8 cellular contexts compared by ENCODE assay signal in genomic region chr11:65503606-65503922, GRCh38. TPM values are rescaled to one million over a fixed set of nuclear protein-coding genes. Genes with fewer than 3 reads are reported as not detected.
DNase-seq lines count a peak whose midpoint lies in the region; ATAC-seq, FAIRE-seq and TF ChIP-seq lines count a peak whose summit lies in the region.

No MANE protein-coding gene starts in this region.

- peaks cover 6 to 10% of the 10 kb centered on the region in 2 donors for H3K4me1 ChIP-seq in kidney (ENCODE audit: control insufficient read depth in 1 of 2, insufficient read depth in 1 of 2, low read depth in 1 of 2, low read length in 2 of 2)

- H3K36me3 Mint-ChIP-seq in activated T-helper 2 cell treated with anti-CD3 and anti-CD28 coated beads, Interferon-gamma antibody, Interleukin-2, Interleukin-4, amounts not matched to agents 10 μg/mL and 5 μg/mL and 100 μg/mL, durations not matched to agents 14 hours and 24 hours and 36 hours (ENCODE audit: low read depth): no peaks in the 10 kb centered on the region

- peak overlapping the region; percentile 74 for H3K27ac Mint-ChIP-seq in activated T-helper 2 cell treated with anti-CD3 and anti-CD28 coated beads, Interferon-gamma antibody, Interleukin-2, Interleukin-4, amounts not matched to agents 10 μg/mL and 5 μg/mL and 100 μg/mL, durations not matched to agents 14 hours and 24 hours and 36 hours

- DNase-seq in NCI-H2107 treated with DMSO at 0.1 percent for 48 hours (lab: John Stamatoyannopoulos, UW; ENCODE audit: unreplicated experiment) (peak; percentile 50), NCI-H2107 (lab: John Stamatoyannopoulos, UW) (no peak), kidney (no peak)
- no peak for DNase-seq in activated T-helper 2 cell treated with anti-CD3 and anti-CD28 coated beads, Interferon-gamma antibody, Interleukin-2, Interleukin-4, amounts not matched to agents 10 μg/mL and 5 μg/mL and 100 μg/mL, durations not matched to agents 14 hours and 24 hours and 36 hours (ENCODE audit: low spot score)
- DNase-seq in activated T-cell treated with anti-CD3 and anti-CD28 coated beads, Interleukin-2, amount 50 U/mL, for 48 hours: no peak

- no peaks in the 10 kb centered on the region for H3K9me3 ChIP-seq in kidney (ENCODE audit: control insufficient read depth in 1 of 2, low read length in 2 of 2)

- intact Hi-C loops in activated T-helper 2 cell treated with anti-CD3 and anti-CD28 coated beads, Interferon-gamma antibody, Interleukin-2, Interleukin-4, amounts not matched to agents 10 μg/mL and 5 μg/mL and 100 μg/mL, durations not matched to agents 14 hours and 24 hours and 36 hours (cut with micrococcal nuclease): no loop called here
- intact Hi-C loops in kidney (cut with DNase I): loop anchor here (5.0 kb wide), 1 partner anchor 76 kb away; no protein-coding TSS in a partner anchor

- H3K4me3 Mint-ChIP-seq in activated T-helper 2 cell treated with anti-CD3 and anti-CD28 coated beads, Interferon-gamma antibody, Interleukin-2, Interleukin-4, amounts not matched to agents 10 μg/mL and 5 μg/mL and 100 μg/mL, durations not matched to agents 14 hours and 24 hours and 36 hours (ENCODE audit: low read depth): no peak overlapping the region

- peak overlapping the region; percentile 100 for H3K9ac ChIP-seq in kidney (ENCODE audit: low read length in 2 of 2)

- peaks cover 38 to 66% of the 10 kb centered on the region in 2 donors for H3K36me3 ChIP-seq in kidney (ENCODE audit: control insufficient read depth in 1 of 2, insufficient read depth in 2 of 2, low read length in 2 of 2)

- no peaks in the 10 kb centered on the region for H3K9me3 Mint-ChIP-seq in activated T-helper 2 cell treated with anti-CD3 and anti-CD28 coated beads, Interferon-gamma antibody, Interleukin-2, Interleukin-4, amounts not matched to agents 10 μg/mL and 5 μg/mL and 100 μg/mL, durations not matched to agents 14 hours and 24 hours and 36 hours

- H3K4me3 ChIP-seq in kidney (ENCODE audit: low read length in 2 of 2): peak overlapping the region; percentile 93 to 97

- no peaks in the 10 kb centered on the region for H3K27me3 Mint-ChIP-seq in activated T-helper 2 cell treated with anti-CD3 and anti-CD28 coated beads, Interferon-gamma antibody, Interleukin-2, Interleukin-4, amounts not matched to agents 10 μg/mL and 5 μg/mL and 100 μg/mL, durations not matched to agents 14 hours and 24 hours and 36 hours (ENCODE audit: low read depth)

- peaks cover 37% of the 10 kb centered on the region for H3K4me1 Mint-ChIP-seq in activated T-helper 2 cell treated with anti-CD3 and anti-CD28 coated beads, Interferon-gamma antibody, Interleukin-2, Interleukin-4, amounts not matched to agents 10 μg/mL and 5 μg/mL and 100 μg/mL, durations not matched to agents 14 hours and 24 hours and 36 hours (ENCODE audit: low read depth)

- no peak for FAIRE-seq in kidney (lab: Jason Lieb, UNC)

- peak overlapping the region; percentile 99 for H3K27ac ChIP-seq in kidney (ENCODE audit: low read depth in 2 of 2, low read length in 2 of 2)
- H3K27ac ChIP-seq in temporal lobe (ENCODE audit: low read depth, low read length): peak overlapping the region; percentile 88

- no peak for TF ChIP-seq CTCF in kidney (IDR thresholded peaks at IDR 0.05; ENCODE audit: borderline replicate concordance, extremely low read depth, insufficient read depth)

- ATAC-seq in GM18868 (IDR thresholded peaks at IDR 0.05; ENCODE audit: unreplicated experiment) (no peak), GM18498 (IDR thresholded peaks at IDR 0.05; ENCODE audit: unreplicated experiment) (no peak)

RNA-seq across cellular contexts. Expression of gene MALAT1, which starts 4.7 kb away (rescaled TPM):
- 4,338 and 4,347 TPM in 2 replicates for total RNA-seq in activated T-helper 2 cell treated with anti-CD3 and anti-CD28 coated beads, Interferon-gamma antibody, Interleukin-2, Interleukin-4, amounts not matched to agents 10 μg/mL and 5 μg/mL and 100 μg/mL, durations not matched to agents 14 hours and 24 hours and 36 hours
- 15,262 TPM for total RNA-seq in kidney
- polyA plus RNA-seq in kidney (ENCODE audit: insufficient read depth, low read depth, low replicate concordance): 219 TPM
- total RNA-seq in temporal lobe: 8,183 TPM

RNA-seq across cellular contexts. Expression of gene SCYL1, which starts 21.3 kb away (rescaled TPM):
- 94.4 and 95.8 TPM in 2 replicates for total RNA-seq in activated T-helper 2 cell treated with anti-CD3 and anti-CD28 coated beads, Interferon-gamma antibody, Interleukin-2, Interleukin-4, amounts not matched to agents 10 μg/mL and 5 μg/mL and 100 μg/mL, durations not matched to agents 14 hours and 24 hours and 36 hours
- total RNA-seq in kidney (72.2 TPM), temporal lobe (34.2 TPM)
- 78.9 TPM for polyA plus RNA-seq in kidney (ENCODE audit: insufficient read depth, low read depth, low replicate concordance)

RNA-seq across cellular contexts. Expression of gene LTBP3, which starts 54.6 kb away (rescaled TPM):
- 85.3 and 86.4 TPM in 2 replicates for total RNA-seq in activated T-helper 2 cell treated with anti-CD3 and anti-CD28 coated beads, Interferon-gamma antibody, Interleukin-2, Interleukin-4, amounts not matched to agents 10 μg/mL and 5 μg/mL and 100 μg/mL, durations not matched to agents 14 hours and 24 hours and 36 hours
- total RNA-seq in kidney (165 TPM), temporal lobe (38.6 TPM)
- polyA plus RNA-seq in kidney (ENCODE audit: insufficient read depth, low read depth, low replicate concordance): 61.6 TPM
